ENCODE assay signal across 12 cellular contexts in genomic region chr17:76940738-76941350, GRCh38.
DNase-seq lines count a peak whose midpoint lies in the region; ATAC-seq and TF ChIP-seq lines count a peak whose summit lies in the region.
"Had no signal": no experiment of that assay in that cellular context is flagged by ENCODE, and none has a peak within 500 bp of the region (broad histone marks: within the 10 kb centered on the region; RNA-seq: fewer than 3 reads in every experiment).

No MANE protein-coding gene starts in this region.

- no peak overlapping the region for H3K4me3 ChIP-seq in AG04450 (ENCODE audit: low read depth, low read length)
- H3K4me3 ChIP-seq in OCI-LY1 (ENCODE audit: low read depth, low read length, poor library complexity, severe bottlenecking): no peak overlapping the region
- H3K4me3 ChIP-seq: coronary artery had no signal

- H3K4me1 ChIP-seq in OCI-LY1 (ENCODE audit: insufficient read depth, low read length, severe bottlenecking): no peaks in the 10 kb centered on the region

- H3K4me2 ChIP-seq in OCI-LY1 (ENCODE audit: low read length): no peak overlapping the region

- no peak for ATAC-seq in GM21447 (IDR thresholded peaks at IDR 0.05; ENCODE audit: unreplicated experiment)

- H3K9ac ChIP-seq in OCI-LY1 (ENCODE audit: low read length): no peak overlapping the region

- TF ChIP-seq CTCF in AG04450 (IDR thresholded peaks at IDR 0.05; ENCODE audit: low read depth, low read length) (0 out of 2 replicates have a peak, but pooled peaks have one; percentile 12), GM12873 (IDR thresholded peaks at IDR 0.05; ENCODE audit: insufficient read depth, low read depth, low read length, missing control alignments) (peak; percentile 27), OCI-LY1 (IDR thresholded peaks at IDR 0.05; ENCODE audit: low read length) (peak; percentile 43), endothelial cell (IDR thresholded peaks at IDR 0.05; ENCODE audit: unreplicated experiment) (peak; percentile 30)

- no peaks in the 10 kb centered on the region for H4K20me1 ChIP-seq in OCI-LY1 (ENCODE audit: insufficient read depth, low read length)

- H3F3A ChIP-seq in OCI-LY1 (ENCODE audit: insufficient read depth, low read length): no peaks in the 10 kb centered on the region

- CTCF ChIA-PET in AG04450 (lab: Charles Lee): no interaction called here

- no peaks in the 10 kb centered on the region for H3K9me3 Mint-ChIP-seq in endothelial cell (ENCODE audit: unreplicated experiment)
- H3K9me3 Mint-ChIP-seq: natural killer cell treated with Interleukin-12 subunit alpha and Interleukin-12 subunit beta and Interleukin-15 and Interleukin-18, amount 100 ng/mL, for 72 hours had no signal

- H3K27me3 ChIP-seq in AG04450 (ENCODE audit: control insufficient read depth, insufficient read depth, low read length) (peaks cover 4% of the 10 kb centered on the region), OCI-LY1 (ENCODE audit: insufficient read depth, low read length) (0 out of 2 replicates have a peak, but pooled peaks cover 6% of the 10 kb centered on the region)

- H3K9me3 ChIP-seq in AG04450 (ENCODE audit: control insufficient read depth, insufficient read depth, low read length): no peaks in the 10 kb centered on the region
- H3K9me3 ChIP-seq in OCI-LY1 (ENCODE audit: low read length): no peaks in the 10 kb centered on the region

- no peak overlapping the region for H3K27ac Mint-ChIP-seq in endothelial cell (ENCODE audit: unreplicated experiment)
- H3K27ac Mint-ChIP-seq: natural killer cell treated with Interleukin-12 subunit alpha and Interleukin-12 subunit beta and Interleukin-15 and Interleukin-18, amount 100 ng/mL, for 72 hours had no signal

- POLR2A ChIA-PET in AG04450 (lab: Yijun Ruan, JAX): no interaction called here

- no peaks in the 10 kb centered on the region for H3K9me2 ChIP-seq in OCI-LY1 (ENCODE audit: low read depth, low read length)

- no peak overlapping the region for H3K4me3 Mint-ChIP-seq in endothelial cell (ENCODE audit: unreplicated experiment)
- H3K4me3 Mint-ChIP-seq: natural killer cell treated with Interleukin-12 subunit alpha and Interleukin-12 subunit beta and Interleukin-15 and Interleukin-18, amount 100 ng/mL, for 72 hours had no signal

- no peaks in the 10 kb centered on the region for H3K79me2 ChIP-seq in OCI-LY1 (ENCODE audit: insufficient read depth, low read length)

- no peaks in the 10 kb centered on the region for H3K27me3 Mint-ChIP-seq in endothelial cell (ENCODE audit: unreplicated experiment)

- H3K27ac ChIP-seq in AG04450 (ENCODE audit: low read depth, low read length): no peak overlapping the region
- H3K27ac ChIP-seq in OCI-LY1 (ENCODE audit: low read depth, low read length, poor library complexity, severe bottlenecking): no peak overlapping the region
- H3K27ac ChIP-seq: coronary artery had no signal

- no peaks in the 10 kb centered on the region for H3K36me3 ChIP-seq in OCI-LY1 (ENCODE audit: insufficient read depth, low read length)

- DNase-seq in AG04450 (ENCODE audit: low read depth, low spot score) (no peak), endothelial cell (ENCODE audit: low spot score) (peak; percentile 56), mucosa of gallbladder (ENCODE audit: low spot score) (no peak)
- no peak for DNase-seq in stimulated activated naive CD4-positive, alpha-beta T cell treated with Interleukin-2 at 50 U/mL for 16 hours (lab: John Stamatoyannopoulos, UW)
- DNase-seq in stimulated activated CD4-positive, alpha-beta T cell treated with anti-CD3 and anti-CD28 coated beads, Interleukin-4, amount 100 ng/mL, for 24 hours: no peak
- DNase-seq: foreskin melanocyte, NCI-H1930 had no signal

- peaks cover 4% of the 10 kb centered on the region for H3K4me1 Mint-ChIP-seq in endothelial cell (ENCODE audit: unreplicated experiment)

- H2AFZ ChIP-seq in OCI-LY1 (ENCODE audit: low read length): no peak overlapping the region

- no peaks in the 10 kb centered on the region for H3K36me3 Mint-ChIP-seq in endothelial cell (ENCODE audit: low read depth, unreplicated experiment)
- H3K36me3 Mint-ChIP-seq: natural killer cell treated with Interleukin-12 subunit alpha and Interleukin-12 subunit beta and Interleukin-15 and Interleukin-18, amount 100 ng/mL, for 72 hours had no signal
